In genomic region chr1:143604887-143605286, GRCh38 we compare ENCODE assay signal across 7 cellular contexts.
"Had no signal": no experiment of that assay in that cellular context is flagged by ENCODE, and none has a peak within 500 bp of the region (broad histone marks: within the 10 kb centered on the region; RNA-seq: fewer than 3 reads in every experiment).

No MANE protein-coding gene starts in this region.

- FAIRE-seq: HepG2, HTR-8/SVneo had no signal

- H3K27ac ChIP-seq: HL-60, KMS-11 had no signal

- ATAC-seq: HepG2 had no signal

- H3K4me2 ChIP-seq: KMS-11 had no signal

- DNase-seq: IMR-90, KBM-7, KG1 had no signal

- H3K9ac ChIP-seq: KMS-11 had no signal
